Comparison of ENCODE assay signal across 10 cellular contexts in the genomic region with DNA sequence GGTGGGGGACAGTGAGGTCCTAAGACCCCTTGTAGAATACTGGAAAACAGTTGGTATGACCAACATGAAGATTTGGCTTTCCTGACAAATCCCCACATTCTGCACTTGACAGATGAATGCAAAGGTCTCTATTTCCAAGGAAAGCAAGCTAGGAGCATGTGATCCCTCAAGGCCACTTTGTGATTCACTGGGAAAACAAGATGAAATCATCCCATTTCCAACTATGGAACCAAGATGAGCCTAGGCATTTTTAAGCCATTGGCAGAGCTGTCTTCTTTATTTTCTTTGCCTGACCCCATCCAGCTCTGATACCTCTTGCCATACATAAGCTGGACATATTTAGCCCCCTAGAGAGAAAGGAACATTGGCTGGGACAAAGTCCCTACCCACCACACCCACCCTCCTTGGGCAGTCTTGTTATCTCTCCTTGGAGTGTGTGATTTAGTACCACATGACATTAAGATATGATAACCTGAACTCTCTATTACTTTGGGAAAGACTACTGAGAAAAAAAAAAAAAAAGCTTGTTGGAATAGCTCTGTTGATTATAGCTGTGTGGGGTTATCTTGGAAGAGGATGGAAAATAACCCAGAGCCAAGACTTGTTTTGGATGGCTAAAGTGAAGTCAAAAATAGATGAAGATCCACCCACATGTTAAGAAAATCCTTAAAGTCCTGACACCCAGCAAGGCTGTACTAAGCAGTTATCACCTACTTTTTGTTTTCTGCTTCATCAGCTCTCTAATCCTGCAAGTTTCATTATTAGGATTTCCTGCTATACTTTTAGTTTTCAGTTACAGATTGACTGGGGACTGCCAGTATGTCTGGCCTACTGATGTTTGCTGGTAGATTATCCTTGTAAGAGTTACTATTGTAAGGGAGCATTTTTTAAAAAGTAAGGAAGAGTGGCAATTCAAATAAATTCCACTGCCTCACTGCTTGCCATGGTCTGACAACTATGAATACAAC.
A peak's percentile ranks its signal among the peaks of the same experiment; 100 is the strongest.
DNase-seq lines count a peak whose midpoint lies in the region; ATAC-seq and TF ChIP-seq lines count a peak whose summit lies in the region.
"Had no signal": no experiment of that assay in that cellular context is flagged by ENCODE, and none has a peak within 500 bp of the region (broad histone marks: within the 10 kb centered on the region; RNA-seq: fewer than 3 reads in every experiment).

No MANE protein-coding gene starts in this region.

- no peaks in the 10 kb centered on the region for H4K20me1 ChIP-seq in mammary epithelial cell (ENCODE audit: insufficient read depth, low read length)

- dilution Hi-C loops in mammary epithelial cell (cut with HindIII; ENCODE audit: low sequenced_read_pairs), result no loop called here

- no peak overlapping the region for H3K4me2 ChIP-seq in mammary epithelial cell (ENCODE audit: insufficient read depth, low read depth, low read length)

- ATAC-seq in GM19397 (IDR thresholded peaks at IDR 0.05; ENCODE audit: unreplicated experiment) (peak; percentile 53), HG03103 (IDR thresholded peaks at IDR 0.05; ENCODE audit: low read depth, unreplicated experiment) (peak; percentile 70), HG02970 (IDR thresholded peaks at IDR 0.05; ENCODE audit: low FRiP score, unreplicated experiment) (no peak)

- no peak overlapping the region for H3K9ac ChIP-seq in mammary epithelial cell (ENCODE audit: insufficient read depth, low read length)

- H3K27ac ChIP-seq in mammary epithelial cell (ENCODE audit: insufficient read depth, low read depth, low read length), result no peak overlapping the region
- H3K27ac ChIP-seq: upper lobe of left lung had no signal

- H3K27me3 ChIP-seq in GM06990 (replicated peaks; ENCODE audit: control insufficient read depth, insufficient read depth, low read length) (no peaks in the 10 kb centered on the region), mammary epithelial cell (ENCODE audit: insufficient read depth, low read length) (no peaks in the 10 kb centered on the region)
- H3K27me3 ChIP-seq: upper lobe of left lung had no signal

- no peaks in the 10 kb centered on the region for H3K79me2 ChIP-seq in mammary epithelial cell (ENCODE audit: insufficient read depth, low read length)

- H3K9me3 ChIP-seq in mammary epithelial cell (replicated peaks; ENCODE audit: insufficient read depth, low read length), result no peaks in the 10 kb centered on the region
- H3K9me3 ChIP-seq: upper lobe of left lung had no signal

- no peaks in the 10 kb centered on the region for H3K4me1 ChIP-seq in mammary epithelial cell (ENCODE audit: insufficient read depth, low read length)

- no TSS peak for BruUV-seq in mammary epithelial cell (replicated peaks; lab: Mats Ljungman, UMichigan)

- CTCF ChIA-PET in mammary epithelial cell (lab: Charles Lee; ENCODE audit: low non-redundant PET), result interaction anchor here (0.6 kb wide), 1 partner anchor 9 kb away, joined by 7 read pairs; no protein-coding TSS in a partner anchor

- DNase-seq in GM06990 (ENCODE audit: extremely low read depth, insufficient read length) (peak; percentile 28), mammary epithelial cell (no peak), NCI-H128 (lab: John Stamatoyannopoulos, UW; ENCODE audit: unreplicated experiment) (no peak), NOMO-1 treated with dmso at 0.1 percent for 144 hours (lab: John Stamatoyannopoulos, UW; ENCODE audit: unreplicated experiment) (no peak), NOMO-1 (lab: John Stamatoyannopoulos, UW; ENCODE audit: unreplicated experiment in 2 of 2) (no peak)
- DNase-seq: SHP77 treated with DMSO at 0.1 percent for 48 hours, upper lobe of left lung had no signal

- intact Hi-C loops in mammary epithelial cell (cut with micrococcal nuclease), result no loop called here

- in situ Hi-C loops in mammary epithelial cell (cut with MboI; ENCODE audit: low sequenced_read_pairs in 2 of 2), result loop anchor here in 1 of 2 donors (25.0 kb wide), 1 partner anchor 794 kb away; no protein-coding TSS in a partner anchor

- H3K36me3 ChIP-seq in GM06990 (ENCODE audit: control insufficient read depth, insufficient read depth, low read length) (no peaks in the 10 kb centered on the region), mammary epithelial cell (ENCODE audit: insufficient read depth, low read length) (no peaks in the 10 kb centered on the region)
- H3K36me3 ChIP-seq: upper lobe of left lung had no signal

- H3K4me3 ChIP-seq in GM06990 (replicated peaks; ENCODE audit: low read depth, low read length), result no peak overlapping the region
- H3K4me3 ChIP-seq in mammary epithelial cell (replicated peaks in 1 of 3; ENCODE audit: insufficient read depth in 1 of 3, low read depth in 2 of 3, low read length in 3 of 3), result no peak overlapping the region
- H3K4me3 ChIP-seq: upper lobe of left lung had no signal

- TF ChIP-seq CTCF in GM06990 (IDR thresholded peaks at IDR 0.05; ENCODE audit: insufficient read depth, low read length, poor library complexity, severe bottlenecking), result no peak
- no peak for TF ChIP-seq CTCF in mammary epithelial cell (conservative IDR thresholded peaks at IDR 0.05 in 1 of 2, IDR thresholded peaks at IDR 0.05 in 1 of 2; ENCODE audit: extremely low read depth in 1 of 2, insufficient read depth in 1 of 2, low read depth in 1 of 2, low read length in 2 of 2)

- peak overlapping the region; percentile 20 for H2AFZ ChIP-seq in mammary epithelial cell (ENCODE audit: low read depth, low read length)
